1 cellular context compared by ENCODE assay signal in the genomic region with DNA sequence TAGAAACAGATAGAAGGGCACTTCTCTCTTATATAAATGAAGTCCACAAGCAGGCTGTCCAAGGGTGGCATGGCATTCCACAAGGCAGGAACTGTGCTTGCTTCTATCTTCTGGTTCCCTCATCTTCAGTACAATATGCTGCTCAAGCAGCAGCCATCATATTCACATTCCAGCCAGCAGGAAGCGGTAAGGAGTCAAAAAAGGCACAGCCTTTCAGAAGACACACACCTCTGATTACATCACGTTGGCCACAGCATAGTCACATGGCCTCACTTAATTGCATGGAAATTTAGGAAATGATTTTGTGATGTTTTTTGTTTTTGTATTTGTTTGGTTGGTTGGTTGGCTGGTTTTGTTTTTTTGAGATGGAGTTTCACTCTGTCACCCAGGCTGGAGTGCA.
TF ChIP-seq lines count a peak whose summit lies in the region.

No MANE protein-coding gene starts in this region.

TF ChIP-seq in HepG2, 621 proteins besides CTCF, POLR2A, EP300 and RAD21 (continues in another document):
- TF ChIP-seq CEBPB (IDR thresholded peaks at IDR 0.05; ENCODE audit: borderline replicate concordance, low read depth, low read length) = peak; percentile 35; the same call in 1 of the 2 replicates
- TF ChIP-seq, protein P1, sequence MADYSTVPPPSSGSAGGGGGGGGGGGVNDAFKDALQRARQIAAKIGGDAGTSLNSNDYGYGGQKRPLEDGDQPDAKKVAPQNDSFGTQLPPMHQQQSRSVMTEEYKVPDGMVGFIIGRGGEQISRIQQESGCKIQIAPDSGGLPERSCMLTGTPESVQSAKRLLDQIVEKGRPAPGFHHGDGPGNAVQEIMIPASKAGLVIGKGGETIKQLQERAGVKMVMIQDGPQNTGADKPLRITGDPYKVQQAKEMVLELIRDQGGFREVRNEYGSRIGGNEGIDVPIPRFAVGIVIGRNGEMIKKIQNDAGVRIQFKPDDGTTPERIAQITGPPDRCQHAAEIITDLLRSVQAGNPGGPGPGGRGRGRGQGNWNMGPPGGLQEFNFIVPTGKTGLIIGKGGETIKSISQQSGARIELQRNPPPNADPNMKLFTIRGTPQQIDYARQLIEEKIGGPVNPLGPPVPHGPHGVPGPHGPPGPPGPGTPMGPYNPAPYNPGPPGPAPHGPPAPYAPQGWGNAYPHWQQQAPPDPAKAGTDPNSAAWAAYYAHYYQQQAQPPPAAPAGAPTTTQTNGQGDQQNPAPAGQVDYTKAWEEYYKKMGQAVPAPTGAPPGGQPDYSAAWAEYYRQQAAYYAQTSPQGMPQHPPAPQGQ (CRISPR knock-in tag; IDR thresholded peaks at IDR 0.05; ENCODE audit: borderline replicate concordance) = no peak
- no peak for TF ChIP-seq ZNF720 (CRISPR knock-in tag; IDR thresholded peaks at IDR 0.05)
- 0 out of 4 replicates have a peak, but pooled peaks have one; percentile 34 to 47 for TF ChIP-seq HMGXB4 (CRISPR knock-in tag; IDR thresholded peaks at IDR 0.05; ENCODE audit: borderline replicate concordance in 1 of 2, low read depth in 1 of 2)
- TF ChIP-seq STAG1 (CRISPR knock-in tag; IDR thresholded peaks at IDR 0.05) = peak; percentile 19; the same call in 1 of the 2 replicates
- 0 out of 2 replicates have a peak, but pooled peaks have one; percentile 8 for TF ChIP-seq HMG20A (CRISPR knock-in tag; IDR thresholded peaks at IDR 0.05; ENCODE audit: borderline replicate concordance)
- TF ChIP-seq CEBPG (CRISPR knock-in tag; IDR thresholded peaks at IDR 0.05) = peak; percentile 79
- TF ChIP-seq LCORL (IDR thresholded peaks at IDR 0.05) = 0 out of 2 replicates have a peak, but pooled peaks have one; percentile 8
- no peak for TF ChIP-seq LCORL (CRISPR knock-in tag; IDR thresholded peaks at IDR 0.05)
- TF ChIP-seq ZNF235 (CRISPR knock-in tag; IDR thresholded peaks at IDR 0.05; ENCODE audit: borderline replicate concordance) = no peak
- peak; percentile 20; the same call in 1 of the 2 replicates for TF ChIP-seq FOSL2 (CRISPR knock-in tag; IDR thresholded peaks at IDR 0.05)
- TF ChIP-seq ZBTB4 (CRISPR knock-in tag; IDR thresholded peaks at IDR 0.05; ENCODE audit: borderline replicate concordance) = no peak
- TF ChIP-seq, protein P2, sequence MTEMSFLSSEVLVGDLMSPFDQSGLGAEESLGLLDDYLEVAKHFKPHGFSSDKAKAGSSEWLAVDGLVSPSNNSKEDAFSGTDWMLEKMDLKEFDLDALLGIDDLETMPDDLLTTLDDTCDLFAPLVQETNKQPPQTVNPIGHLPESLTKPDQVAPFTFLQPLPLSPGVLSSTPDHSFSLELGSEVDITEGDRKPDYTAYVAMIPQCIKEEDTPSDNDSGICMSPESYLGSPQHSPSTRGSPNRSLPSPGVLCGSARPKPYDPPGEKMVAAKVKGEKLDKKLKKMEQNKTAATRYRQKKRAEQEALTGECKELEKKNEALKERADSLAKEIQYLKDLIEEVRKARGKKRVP (CRISPR knock-in tag; IDR thresholded peaks at IDR 0.05) = peak in 1 of 2 experiments; percentile 67; a peak in 2 of 4 replicates
- 0 out of 2 replicates have a peak, but pooled peaks have one; percentile 7 for TF ChIP-seq ATF7 (IDR thresholded peaks at IDR 0.05)
- no peak for TF ChIP-seq ATF7 (CRISPR knock-in tag; IDR thresholded peaks at IDR 0.05)
- TF ChIP-seq, protein P3, sequence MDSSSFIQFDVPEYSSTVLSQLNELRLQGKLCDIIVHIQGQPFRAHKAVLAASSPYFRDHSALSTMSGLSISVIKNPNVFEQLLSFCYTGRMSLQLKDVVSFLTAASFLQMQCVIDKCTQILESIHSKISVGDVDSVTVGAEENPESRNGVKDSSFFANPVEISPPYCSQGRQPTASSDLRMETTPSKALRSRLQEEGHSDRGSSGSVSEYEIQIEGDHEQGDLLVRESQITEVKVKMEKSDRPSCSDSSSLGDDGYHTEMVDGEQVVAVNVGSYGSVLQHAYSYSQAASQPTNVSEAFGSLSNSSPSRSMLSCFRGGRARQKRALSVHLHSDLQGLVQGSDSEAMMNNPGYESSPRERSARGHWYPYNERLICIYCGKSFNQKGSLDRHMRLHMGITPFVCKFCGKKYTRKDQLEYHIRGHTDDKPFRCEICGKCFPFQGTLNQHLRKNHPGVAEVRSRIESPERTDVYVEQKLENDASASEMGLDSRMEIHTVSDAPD (CRISPR knock-in tag; IDR thresholded peaks at IDR 0.05) = 0 out of 2 replicates have a peak, but pooled peaks have one; percentile 25
- TF ChIP-seq MEIS2 (CRISPR knock-in tag; IDR thresholded peaks at IDR 0.05) = 0 out of 2 replicates have a peak, but pooled peaks have one; percentile 21
- TF ChIP-seq SETDB1 (CRISPR knock-in tag; IDR thresholded peaks at IDR 0.05; ENCODE audit: borderline replicate concordance) = no peak
- no peak for TF ChIP-seq ZBTB1 (CRISPR knock-in tag; IDR thresholded peaks at IDR 0.05; ENCODE audit: borderline replicate concordance)
- peak; percentile 39; the same call in 1 of the 2 replicates for TF ChIP-seq CREB1 (IDR thresholded peaks at IDR 0.05)
- no peak for TF ChIP-seq CREB1 (CRISPR knock-in tag; IDR thresholded peaks at IDR 0.05)
- no peak for TF ChIP-seq SCMH1 (CRISPR knock-in tag; IDR thresholded peaks at IDR 0.05; ENCODE audit: borderline replicate concordance)
- no peak for TF ChIP-seq ARID2 (CRISPR knock-in tag; IDR thresholded peaks at IDR 0.05; ENCODE audit: borderline replicate concordance)
- TF ChIP-seq, protein P4, sequence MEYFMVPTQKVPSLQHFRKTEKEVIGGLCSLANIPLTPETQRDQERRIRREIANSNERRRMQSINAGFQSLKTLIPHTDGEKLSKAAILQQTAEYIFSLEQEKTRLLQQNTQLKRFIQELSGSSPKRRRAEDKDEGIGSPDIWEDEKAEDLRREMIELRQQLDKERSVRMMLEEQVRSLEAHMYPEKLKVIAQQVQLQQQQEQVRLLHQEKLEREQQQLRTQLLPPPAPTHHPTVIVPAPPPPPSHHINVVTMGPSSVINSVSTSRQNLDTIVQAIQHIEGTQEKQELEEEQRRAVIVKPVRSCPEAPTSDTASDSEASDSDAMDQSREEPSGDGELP (IDR thresholded peaks at IDR 0.05; ENCODE audit: borderline replicate concordance, low read depth) = no peak
- TF ChIP-seq TARDBP (CRISPR knock-in tag; IDR thresholded peaks at IDR 0.05) = peak; percentile 45; the same call in 1 of the 2 replicates
- TF ChIP-seq POLR2AphosphoS2 (IDR thresholded peaks at IDR 0.05; ENCODE audit: low read depth, low read length) = no peak
- peak; percentile 100 for TF ChIP-seq TEAD3 (CRISPR knock-in tag; optimal IDR thresholded peaks at IDR 0.05; ENCODE audit: borderline replicate concordance)
- TF ChIP-seq ATF2 (CRISPR knock-in tag; IDR thresholded peaks at IDR 0.05) = peak; percentile 56; the same call in 1 of the 2 replicates
- TF ChIP-seq ZNF251 (CRISPR knock-in tag; IDR thresholded peaks at IDR 0.05) = no peak
- TF ChIP-seq SRY (CRISPR knock-in tag; IDR thresholded peaks at IDR 0.05) = no peak
- no peak for TF ChIP-seq ZNF841 (CRISPR knock-in tag; IDR thresholded peaks at IDR 0.05; ENCODE audit: borderline replicate concordance)
- no peak for TF ChIP-seq ZNF546 (CRISPR knock-in tag; conservative IDR thresholded peaks at IDR 0.05)
- 0 out of 2 replicates have a peak, but pooled peaks have one; percentile 47 for TF ChIP-seq ZNF644 (CRISPR knock-in tag; IDR thresholded peaks at IDR 0.05; ENCODE audit: low read depth)
- TF ChIP-seq SMC3 (IDR thresholded peaks at IDR 0.05; ENCODE audit: low read length) = peak; percentile 28; the same call in 1 of the 2 replicates
- TF ChIP-seq CCAR2 (optimal IDR thresholded peaks at IDR 0.05; ENCODE audit: low read depth, low read length) = peak; percentile 33
- no peak for TF ChIP-seq MIER3 (CRISPR knock-in tag; IDR thresholded peaks at IDR 0.05; ENCODE audit: borderline replicate concordance)
- no peak for TF ChIP-seq SKI (IDR thresholded peaks at IDR 0.05; ENCODE audit: partially characterized antibody)
- no peak for TF ChIP-seq ZNF691 (CRISPR knock-in tag; IDR thresholded peaks at IDR 0.05; ENCODE audit: borderline replicate concordance, low read depth)
- no peak for TF ChIP-seq NFKB2 (CRISPR knock-in tag; IDR thresholded peaks at IDR 0.05; ENCODE audit: borderline replicate concordance)
- TF ChIP-seq ZMAT5 (CRISPR knock-in tag; IDR thresholded peaks at IDR 0.05; ENCODE audit: borderline replicate concordance, low read depth) = no peak
- TF ChIP-seq USF2 (IDR thresholded peaks at IDR 0.05; ENCODE audit: low read depth, low read length) = peak; percentile 40; the same call in 1 of the 2 replicates
- peak; percentile 46; the same call in 1 of the 2 replicates for TF ChIP-seq USF2 (CRISPR knock-in tag; IDR thresholded peaks at IDR 0.05; ENCODE audit: borderline replicate concordance)
- TF ChIP-seq ZNF614 (CRISPR knock-in tag; IDR thresholded peaks at IDR 0.05; ENCODE audit: borderline replicate concordance) = peak; percentile 56; the same call in 1 of the 2 replicates
